11 cellular contexts compared by ENCODE assay signal in the genomic region with DNA sequence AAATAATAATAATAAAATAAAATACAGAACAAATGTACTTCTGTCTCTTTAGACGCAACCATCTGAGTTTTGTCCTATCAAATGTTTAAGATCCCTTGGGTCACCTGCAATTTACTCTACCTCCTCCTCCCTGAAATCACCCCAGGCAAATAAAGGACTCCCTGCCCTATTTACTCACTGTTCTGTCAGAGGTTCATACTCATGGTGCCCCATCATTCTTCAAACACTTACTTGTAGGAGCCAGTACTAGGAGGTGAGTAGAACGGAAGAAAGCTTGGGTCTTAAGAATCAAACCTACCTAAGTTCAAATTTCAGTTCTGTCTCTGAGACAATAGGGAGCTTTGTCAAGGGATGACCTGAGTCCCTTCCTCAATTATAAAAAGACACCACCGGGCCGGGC. TPM values are rescaled to one million over a fixed set of nuclear protein-coding genes. Genes with fewer than 3 reads are reported as not detected.
DNase-seq lines count a peak whose midpoint lies in the region; ATAC-seq and TF ChIP-seq lines count a peak whose summit lies in the region.
"Had no signal": no experiment of that assay in that cellular context is flagged by ENCODE, and none has a peak within 500 bp of the region (broad histone marks: within the 10 kb centered on the region; RNA-seq: fewer than 3 reads in every experiment).

No MANE protein-coding gene starts in this region.

- H3K9me3 ChIP-seq in GM23248 (ENCODE audit: low read depth), result no peaks in the 10 kb centered on the region
- H3K9me3 ChIP-seq: HAP-1 had no signal

- H3K9me2 ChIP-seq in GM23248 (ENCODE audit: insufficient read depth), result no peaks in the 10 kb centered on the region

- in situ Hi-C loops in GM23248 (cut with MboI), result no loop called here

- H3K27ac ChIP-seq in GM23248, result peak overlapping the region; percentile 15; the same call in 1 of the 2 replicates

- H2AFZ ChIP-seq in GM23248, result no peak overlapping the region

- 57 to 63% methylated on average over 4 of the region's 4 CpGs for WGBS in GM23248 (ENCODE audit: low coverage in 1 of 2, low lambda C conversion rate in 2 of 2, missing lambda C conversion rate in 2 of 2), 2 experiments

- H3K36me3 ChIP-seq in GM23248 (ENCODE audit: low read depth), result peaks cover 7% of the 10 kb centered on the region; the same call in 1 of the 2 replicates
- H3K36me3 ChIP-seq: cardiac muscle cell had no signal

- H3K27me3 Mint-ChIP-seq in activated CD8-positive, alpha-beta T cell treated with anti-CD3 and anti-CD28 coated beads for 36 hours, result no peaks in the 10 kb centered on the region
- H3K27me3 Mint-ChIP-seq in naive thymus-derived CD8-positive, alpha-beta T cell, result no peaks in the 10 kb centered on the region
- H3K27me3 Mint-ChIP-seq: IgD-negative memory B cell had no signal

- H3K36me3 Mint-ChIP-seq in activated CD8-positive, alpha-beta T cell treated with anti-CD3 and anti-CD28 coated beads for 36 hours (ENCODE audit: low read depth), result peaks cover 51% of the 10 kb centered on the region
- H3K36me3 Mint-ChIP-seq in naive thymus-derived CD8-positive, alpha-beta T cell, result peaks cover 0 to 47% (median 4%) of the 10 kb centered on the region in 3 donors

- no peak overlapping the region for H3K4me3 Mint-ChIP-seq in activated CD8-positive, alpha-beta T cell treated with anti-CD3 and anti-CD28 coated beads for 36 hours
- peak overlapping the region in 7 of 10 donors; percentile 79 to 92 (median 85) for H3K4me3 Mint-ChIP-seq in naive thymus-derived CD8-positive, alpha-beta T cell

- peaks cover 23% of the 10 kb centered on the region for H3K4me1 ChIP-seq in GM23248 (ENCODE audit: insufficient read depth)

- CTCF ChIA-PET in activated CD8-positive, alpha-beta T cell treated with anti-CD3 and anti-CD28 coated beads for 36 hours (lab: Charles Lee), result interaction anchor here (1.6 to 1.7 kb wide), 2 partner anchors 13 to 43 kb away, joined by 5 read pairs; no protein-coding TSS in a partner anchor

- ATAC-seq in activated CD8-positive, alpha-beta T cell treated with anti-CD3 and anti-CD28 coated beads for 36 hours, result no peak
- no peak for ATAC-seq in naive thymus-derived CD8-positive, alpha-beta T cell

- H4K20me1 ChIP-seq in GM23248 (ENCODE audit: insufficient read depth), result no peaks in the 10 kb centered on the region; the same call in 1 of the 2 replicates

- no peaks in the 10 kb centered on the region for H3K9me3 Mint-ChIP-seq in activated CD8-positive, alpha-beta T cell treated with anti-CD3 and anti-CD28 coated beads for 36 hours
- H3K9me3 Mint-ChIP-seq in naive thymus-derived CD8-positive, alpha-beta T cell, result no peaks in the 10 kb centered on the region
- H3K9me3 Mint-ChIP-seq: IgD-negative memory B cell had no signal

- H3K4me3 ChIP-seq in GM23248, result peak overlapping the region; percentile 94
- H3K4me3 ChIP-seq: cardiac muscle cell had no signal

- peak overlapping the region; percentile 86 for H3K27ac Mint-ChIP-seq in activated CD8-positive, alpha-beta T cell treated with anti-CD3 and anti-CD28 coated beads for 36 hours
- peak overlapping the region in 6 of 10 donors; percentile 31 to 81 (median 60) for H3K27ac Mint-ChIP-seq in naive thymus-derived CD8-positive, alpha-beta T cell

- H3K4me1 Mint-ChIP-seq in activated CD8-positive, alpha-beta T cell treated with anti-CD3 and anti-CD28 coated beads for 36 hours (ENCODE audit: low read depth), result peaks cover 27% of the 10 kb centered on the region
- H3K4me1 Mint-ChIP-seq in naive thymus-derived CD8-positive, alpha-beta T cell, result peaks cover 31 to 51% (median 45%) of the 10 kb centered on the region in 4 donors

- H3K27me3 ChIP-seq in GM23248 (replicated peaks; ENCODE audit: insufficient read depth), result no peaks in the 10 kb centered on the region
- H3K27me3 ChIP-seq: cardiac muscle cell had no signal

- TF ChIP-seq CTCF in activated CD8-positive, alpha-beta T cell treated with anti-CD3 and anti-CD28 coated beads for 36 hours (IDR thresholded peaks at IDR 0.05), result no peak

- DNase-seq in GM23248 (peak; percentile 32), H4 (ENCODE audit: low spot score) (no peak), NCI-H2029 (lab: John Stamatoyannopoulos, UW) (no peak)
- no peak for DNase-seq in activated CD8-positive, alpha-beta T cell treated with anti-CD3 and anti-CD28 coated beads for 36 hours
- no peak for DNase-seq in naive thymus-derived CD8-positive, alpha-beta T cell
- no peak for DNase-seq in stimulated activated CD4-positive, alpha-beta T cell treated with anti-CD3 and anti-CD28 coated beads, Interleukin-15, amount 100 ng/mL, for 24 hours
- DNase-seq: NCI-H187 treated with DMSO at 0.1 percent for 48 hours, T-helper 1 cell had no signal

- H3K9ac ChIP-seq in GM23248, result no peak overlapping the region

- H3K4me2 ChIP-seq in GM23248 (ENCODE audit: unreplicated experiment), result peak overlapping the region; percentile 100

- peaks cover 10% of the 10 kb centered on the region; the same call in 1 of the 2 replicates for H3F3A ChIP-seq in GM23248 (ENCODE audit: insufficient read depth)

- intact Hi-C loops in activated CD8-positive, alpha-beta T cell treated with anti-CD3 and anti-CD28 coated beads for 36 hours (cut with micrococcal nuclease), result no loop called here

- POLR2A ChIA-PET in activated CD8-positive, alpha-beta T cell treated with anti-CD3 and anti-CD28 coated beads for 36 hours (lab: Charles Lee), result interaction anchor here (0.7 to 8.0 kb wide), 4 partner anchors 8 to 236 kb away, joined by 3 to 73 read pairs (median 4); a partner anchor contains a TSS
- POLR2A ChIA-PET in naive thymus-derived CD8-positive, alpha-beta T cell (lab: Charles Lee), result interaction anchor here (1.0 to 5.9 kb wide), 3 partner anchors 12 kb away, joined by 4 to 48 read pairs (median 9); a partner anchor contains a TSS

- H3K79me2 ChIP-seq in GM23248 (ENCODE audit: insufficient read depth), result peaks cover 84% of the 10 kb centered on the region

RNA-seq across cellular contexts. Expression of a gene that starts 3.8 kb away (rescaled TPM):
- 41.2 and 43.9 TPM in 2 replicates for total RNA-seq in GM23248 (2014; rRNA removed; shearing (Covaris generic))
- 10.3 and 12.2 TPM in 2 replicates for polyA plus RNA-seq in GM23248 (2016; fragmentation: Nextera tagmentation; extraction: Ambion mirVana)
- total RNA-seq in activated CD8-positive, alpha-beta T cell treated with anti-CD3 and anti-CD28 coated beads for 36 hours, result 10 to 100 TPM; 39.7 to 41.3 TPM
- 10 to 100 TPM; 32.9 to 36.9 TPM for total RNA-seq in naive thymus-derived CD8-positive, alpha-beta T cell
- 10 to 100 TPM in 1 of 3 donors, 1 to 10 TPM in 2; 6.6 to 10.5 (median 7.3) TPM for polyA plus RNA-seq in naive thymus-derived CD8-positive, alpha-beta T cell
- total RNA-seq in H4 (2014; rRNA removed; shearing (Covaris generic)), result 10.4 and 15.9 TPM in 2 replicates

RNA-seq across cellular contexts. Expression of a gene that starts 8.1 kb away (rescaled TPM):
- total RNA-seq in GM23248 (2014; rRNA removed; shearing (Covaris generic)), result not detected in 2 replicates
- polyA plus RNA-seq in GM23248 (2016; fragmentation: Nextera tagmentation; extraction: Ambion mirVana), result 1.5 and 2.1 TPM in 2 replicates
- total RNA-seq in activated CD8-positive, alpha-beta T cell treated with anti-CD3 and anti-CD28 coated beads for 36 hours, result 1 to 10 TPM in 1 of 2 experiments, under 1 TPM in 1; 0.87 to 1.2 TPM
- 1 to 10 TPM in 1 of 2 experiments, not detected in 1; 1.9 TPM for total RNA-seq in naive thymus-derived CD8-positive, alpha-beta T cell
- polyA plus RNA-seq in naive thymus-derived CD8-positive, alpha-beta T cell, result 1 to 10 TPM in 2 of 3 donors, not detected in 1; 1.1 to 4.2 TPM
- total RNA-seq in H4 (2014; rRNA removed; shearing (Covaris generic)), result not detected in 2 replicates
- total RNA-seq: cardiac muscle cell had no signal

RNA-seq across cellular contexts. Expression of a gene that starts 11.4 kb away (rescaled TPM):
- total RNA-seq in GM23248 (2014; rRNA removed; shearing (Covaris generic)), result 38.5 and 42.9 TPM in 2 replicates
- polyA plus RNA-seq in GM23248 (2016; fragmentation: Nextera tagmentation; extraction: Ambion mirVana), result 50.0 and 53.4 TPM in 2 replicates
- total RNA-seq in activated CD8-positive, alpha-beta T cell treated with anti-CD3 and anti-CD28 coated beads for 36 hours, result 10 to 100 TPM; 43.8 to 44.5 TPM
- 10 to 100 TPM; 62.9 to 66.8 TPM for total RNA-seq in naive thymus-derived CD8-positive, alpha-beta T cell
- polyA plus RNA-seq in naive thymus-derived CD8-positive, alpha-beta T cell, result 10 to 100 TPM; 20.6 to 21.9 (median 21.7) TPM
- total RNA-seq in H4 (2014; rRNA removed; shearing (Covaris generic)), result 42.7 and 53.6 TPM in 2 replicates

RNA-seq across cellular contexts. Expression of a gene that starts 15.8 kb away (rescaled TPM):
- not detected in 2 replicates for total RNA-seq in GM23248 (2014; rRNA removed; shearing (Covaris generic))
- polyA plus RNA-seq in GM23248 (2016; fragmentation: Nextera tagmentation; extraction: Ambion mirVana), result 1.7 and 1.9 TPM in 2 replicates
- total RNA-seq in activated CD8-positive, alpha-beta T cell treated with anti-CD3 and anti-CD28 coated beads for 36 hours, result 100 to 1,000 TPM; 163 to 169 TPM
- 100 to 1,000 TPM; 216 to 222 TPM for total RNA-seq in naive thymus-derived CD8-positive, alpha-beta T cell
- 100 to 1,000 TPM; 178 to 249 (median 242) TPM for polyA plus RNA-seq in naive thymus-derived CD8-positive, alpha-beta T cell
- total RNA-seq in H4 (2014; rRNA removed; shearing (Covaris generic)), result not detected in 2 replicates

RNA-seq across cellular contexts. Expression of a gene that starts 28.7 kb away (rescaled TPM):
- 6.3 and 16.2 TPM in 2 replicates for total RNA-seq in GM23248 (2014; rRNA removed; shearing (Covaris generic))
- 0.65 and 0.81 TPM in 2 replicates for polyA plus RNA-seq in GM23248 (2016; fragmentation: Nextera tagmentation; extraction: Ambion mirVana)
- 10 to 100 TPM; 10.4 to 10.9 TPM for total RNA-seq in activated CD8-positive, alpha-beta T cell treated with anti-CD3 and anti-CD28 coated beads for 36 hours
- total RNA-seq in naive thymus-derived CD8-positive, alpha-beta T cell, result 10 to 100 TPM; 12.7 to 14.3 TPM
- 10 to 100 TPM in 1 of 3 donors, 1 to 10 TPM in 2; 6.1 to 11.7 (median 7.5) TPM for polyA plus RNA-seq in naive thymus-derived CD8-positive, alpha-beta T cell
- total RNA-seq in H4 (2014; rRNA removed; shearing (Covaris generic)), result 4.1 and 7.4 TPM in 2 replicates
